ENCODE assay signal across 16 cellular contexts in genomic region chr5:40587284-40587882, GRCh38.
A peak's percentile ranks its signal among the peaks of the same experiment; 100 is the strongest.
DNase-seq lines count a peak whose midpoint lies in the region; ATAC-seq, FAIRE-seq and TF ChIP-seq lines count a peak whose summit lies in the region.
"Had no signal": no experiment of that assay in that cellular context is flagged by ENCODE, and none has a peak within 500 bp of the region (broad histone marks: within the 10 kb centered on the region; RNA-seq: fewer than 3 reads in every experiment).

No MANE protein-coding gene starts in this region.

- no peaks in the 10 kb centered on the region for H3K36me3 Mint-ChIP-seq in activated T-helper 2 cell treated with anti-CD3 and anti-CD28 coated beads, Interferon-gamma antibody, Interleukin-2, Interleukin-4, amounts not matched to agents 10 μg/mL and 5 μg/mL and 100 μg/mL, durations not matched to agents 14 hours and 24 hours and 36 hours (ENCODE audit: low read depth)

- H2BK5ac ChIP-seq in IMR-90 (ENCODE audit: low read depth, low read length, poor library complexity, severe bottlenecking), result no peak overlapping the region
- no peak overlapping the region for H2BK5ac ChIP-seq in mesenchymal stem cell (ENCODE audit: low read depth, low read length, poor library complexity, severe bottlenecking)

- H3K9ac ChIP-seq in IMR-90 (ENCODE audit: low read depth, low read length), result no peak overlapping the region
- no peak overlapping the region for H3K9ac ChIP-seq in mesenchymal stem cell (ENCODE audit: low read length)

- no peak overlapping the region for H3K23ac ChIP-seq in IMR-90 (ENCODE audit: low read depth, low read length)
- H3K23ac ChIP-seq in mesenchymal stem cell (ENCODE audit: low read length in 2 of 2), result no peak overlapping the region

- POLR2A ChIA-PET in IMR-90 (lab: Charles Lee; ENCODE audit: unreplicated experiment) (no interaction called here), OCI-LY7 (lab: Charles Lee) (interaction anchor here (1.1 to 3.8 kb wide), 3 partner anchors 13 to 126 kb away, joined by 3 to 13 read pairs (median 3); no protein-coding TSS in a partner anchor)

- no peak for FAIRE-seq in bronchial epithelial cell (lab: Jason Lieb, UNC)

- no peaks in the 10 kb centered on the region for H3K27me3 Mint-ChIP-seq in activated T-helper 2 cell treated with anti-CD3 and anti-CD28 coated beads, Interferon-gamma antibody, Interleukin-2, Interleukin-4, amounts not matched to agents 10 μg/mL and 5 μg/mL and 100 μg/mL, durations not matched to agents 14 hours and 24 hours and 36 hours (ENCODE audit: low read depth)

- ATAC-seq in IMR-90 (ENCODE audit: low read depth), result peak; percentile 87

- intact Hi-C loops in IMR-90 (cut with micrococcal nuclease) (no loop called here), vagina (cut with DNase I) (no loop called here), OCI-LY7 (cut with micrococcal nuclease; ENCODE audit: unreplicated experiment) (loop anchor here (5.0 kb wide), 2 partner anchors 205 to 555 kb away; no protein-coding TSS in a partner anchor)
- intact Hi-C loops in activated T-helper 2 cell treated with anti-CD3 and anti-CD28 coated beads, Interferon-gamma antibody, Interleukin-2, Interleukin-4, amounts not matched to agents 10 μg/mL and 5 μg/mL and 100 μg/mL, durations not matched to agents 14 hours and 24 hours and 36 hours (cut with micrococcal nuclease), result no loop called here

- H3K79me2 ChIP-seq in OCI-LY7 (ENCODE audit: insufficient read depth, low read depth, low read length), result no peaks in the 10 kb centered on the region

- no peaks in the 10 kb centered on the region for H3K9me1 ChIP-seq in IMR-90 (ENCODE audit: insufficient read depth, low read length)

- H2AK5ac ChIP-seq in IMR-90 (ENCODE audit: low read depth, low read length) (no peak overlapping the region), mesenchymal stem cell (ENCODE audit: low read length, severe bottlenecking) (no peak overlapping the region)

- H2AK9ac ChIP-seq in IMR-90 (replicated peaks; ENCODE audit: low read depth, low read length, poor library complexity), result no peak overlapping the region

- DNase-seq in Caki2 (ENCODE audit: low read depth) (peak; percentile 16), IMR-90 (peak; percentile 37), bronchial epithelial cell (ENCODE audit: low read depth) (peak; percentile 58), mesenchymal stem cell (no peak), HPDE6-E6E7 (ENCODE audit: extremely low spot score) (no peak), vagina (ENCODE audit: extremely low spot score in 2 of 2) (no peak), OCI-LY7 (ENCODE audit: low spot score) (no peak)
- no peak for DNase-seq in activated T-helper 2 cell treated with anti-CD3 and anti-CD28 coated beads, Interferon-gamma antibody, Interleukin-2, Interleukin-4, amounts not matched to agents 10 μg/mL and 5 μg/mL and 100 μg/mL, durations not matched to agents 14 hours and 24 hours and 36 hours (ENCODE audit: low spot score)
- DNase-seq: AML-193, Caco-2, DMS53, KBM-7, NCI-H1048, NCI-H345, NCI-H526 treated with DMSO at 0.1 percent for 48 hours, OCI-M1 had no signal

- H4K5ac ChIP-seq in IMR-90 (ENCODE audit: low read depth, low read length), result no peak overlapping the region

- no peak overlapping the region for H2BK15ac ChIP-seq in IMR-90 (ENCODE audit: low read depth, low read length)
- H2BK15ac ChIP-seq in mesenchymal stem cell (ENCODE audit: low read depth, poor library complexity, severe bottlenecking), result no peak overlapping the region

- no peak overlapping the region for H3K56ac ChIP-seq in IMR-90 (ENCODE audit: extremely low read depth, insufficient read depth, low read length)

- peaks cover 19% of the 10 kb centered on the region for H3K4me1 Mint-ChIP-seq in activated T-helper 2 cell treated with anti-CD3 and anti-CD28 coated beads, Interferon-gamma antibody, Interleukin-2, Interleukin-4, amounts not matched to agents 10 μg/mL and 5 μg/mL and 100 μg/mL, durations not matched to agents 14 hours and 24 hours and 36 hours (ENCODE audit: low read depth)

- H3K27ac Mint-ChIP-seq in activated T-helper 2 cell treated with anti-CD3 and anti-CD28 coated beads, Interferon-gamma antibody, Interleukin-2, Interleukin-4, amounts not matched to agents 10 μg/mL and 5 μg/mL and 100 μg/mL, durations not matched to agents 14 hours and 24 hours and 36 hours, result no peak overlapping the region

- no peak overlapping the region for H3K18ac ChIP-seq in IMR-90 (ENCODE audit: low read depth, low read length)
- H3K18ac ChIP-seq in mesenchymal stem cell (ENCODE audit: low read depth in 1 of 2, low read length in 2 of 2), result no peak overlapping the region

- H3K36me3 ChIP-seq in IMR-90 (ENCODE audit: control insufficient read depth, insufficient read depth, low read length) (no peaks in the 10 kb centered on the region), bronchial epithelial cell (ENCODE audit: control insufficient read depth, insufficient read depth, low read length) (no peaks in the 10 kb centered on the region), mesenchymal stem cell (ENCODE audit: control insufficient read depth in 1 of 2, insufficient read depth in 2 of 2, low read depth in 1 of 2, low read length in 2 of 2) (no peaks in the 10 kb centered on the region), vagina (no peaks in the 10 kb centered on the region), OCI-LY7 (ENCODE audit: insufficient read depth, low read length) (no peaks in the 10 kb centered on the region)

- no peak overlapping the region for H2AFZ ChIP-seq in IMR-90 (replicated peaks; ENCODE audit: low read length, poor library complexity)
- H2AFZ ChIP-seq in mesenchymal stem cell (ENCODE audit: low read depth, low read length), result no peak overlapping the region
- H2AFZ ChIP-seq in OCI-LY7 (ENCODE audit: low read length), result no peak overlapping the region

- in situ Hi-C loops in Caki2 (cut with HindIII; ENCODE audit: low pct_unique_long_range_greater_than_20kb, low sequenced_read_pairs), result no loop called here
- in situ Hi-C loops in IMR-90 (cut with MboI; ENCODE audit: low sequenced_read_pairs), result no loop called here

- H3K9me3 Mint-ChIP-seq in activated T-helper 2 cell treated with anti-CD3 and anti-CD28 coated beads, Interferon-gamma antibody, Interleukin-2, Interleukin-4, amounts not matched to agents 10 μg/mL and 5 μg/mL and 100 μg/mL, durations not matched to agents 14 hours and 24 hours and 36 hours, result peaks cover 10% of the 10 kb centered on the region

- no peak for TF ChIP-seq POLR2A in IMR-90 (IDR thresholded peaks at IDR 0.05; ENCODE audit: low read depth, low read length)
- no peak for TF ChIP-seq POLR2A in vagina (IDR thresholded peaks at IDR 0.05)

- H3K27ac ChIP-seq in IMR-90 (ENCODE audit: insufficient read depth, low read length) (no peak overlapping the region), mesenchymal stem cell (ENCODE audit: low read length, poor library complexity, severe bottlenecking) (peak overlapping the region; percentile 43), vagina (no peak overlapping the region), OCI-LY7 (ENCODE audit: low read depth, low read length, poor library complexity, severe bottlenecking) (no peak overlapping the region)

- H3K4me2 ChIP-seq in IMR-90 (ENCODE audit: low read depth, low read length) (no peak overlapping the region), mesenchymal stem cell (ENCODE audit: low read length, poor library complexity, severe bottlenecking) (no peak overlapping the region), OCI-LY7 (ENCODE audit: low read length) (no peak overlapping the region)

- no peaks in the 10 kb centered on the region for H3K9me3 ChIP-seq in IMR-90 (ENCODE audit: control insufficient read depth, insufficient read depth, low read length)
- H3K9me3 ChIP-seq in mesenchymal stem cell (ENCODE audit: control insufficient read depth, low read length), result no peaks in the 10 kb centered on the region
- H3K9me3 ChIP-seq in vagina, result no peaks in the 10 kb centered on the region
- H3K9me3 ChIP-seq in OCI-LY7 (ENCODE audit: low read length), result 0 out of 2 replicates have a peak, but pooled peaks cover 4% of the 10 kb centered on the region
- H3K9me3 ChIP-seq: Caco-2 had no signal

- no peaks in the 10 kb centered on the region for H4K20me1 ChIP-seq in IMR-90 (ENCODE audit: insufficient read depth, low read length)
- H4K20me1 ChIP-seq in OCI-LY7 (ENCODE audit: insufficient read depth, low read length), result no peaks in the 10 kb centered on the region

- TF ChIP-seq CTCF in IMR-90 (conservative IDR thresholded peaks at IDR 0.05; ENCODE audit: low read depth, low read length) (no peak), bronchial epithelial cell (IDR thresholded peaks at IDR 0.05; ENCODE audit: insufficient read depth, low read length, severe bottlenecking) (no peak), vagina (IDR thresholded peaks at IDR 0.05) (no peak), OCI-LY7 (conservative IDR thresholded peaks at IDR 0.05; ENCODE audit: low read length) (no peak)

- H3K4me3 Mint-ChIP-seq in activated T-helper 2 cell treated with anti-CD3 and anti-CD28 coated beads, Interferon-gamma antibody, Interleukin-2, Interleukin-4, amounts not matched to agents 10 μg/mL and 5 μg/mL and 100 μg/mL, durations not matched to agents 14 hours and 24 hours and 36 hours (ENCODE audit: low read depth), result no peak overlapping the region

- H2BK120ac ChIP-seq in IMR-90 (ENCODE audit: low read depth, low read length) (no peak overlapping the region), mesenchymal stem cell (ENCODE audit: low read depth, low read length) (no peak overlapping the region)

- H3K27me3 ChIP-seq in IMR-90 (ENCODE audit: control insufficient read depth, insufficient read depth, low read length), result no peaks in the 10 kb centered on the region
- no peaks in the 10 kb centered on the region for H3K27me3 ChIP-seq in bronchial epithelial cell (ENCODE audit: control insufficient read depth, insufficient read depth, low read length)
- H3K27me3 ChIP-seq in mesenchymal stem cell (ENCODE audit: control insufficient read depth in 1 of 2, insufficient read depth in 1 of 2, low read length in 2 of 2), result no peaks in the 10 kb centered on the region
- H3K27me3 ChIP-seq in vagina, result no peaks in the 10 kb centered on the region

- WGBS in IMR-90 (ENCODE audit: extremely low coverage in 2 of 2, insufficient read length in 1 of 2), 2 experiments, result no CpG with 5 or more reads among the region's 2 CpGs
- WGBS in mesenchymal stem cell, result 63% methylated on average over 1 of the region's 2 CpGs

- H3K14ac ChIP-seq in IMR-90 (replicated peaks; ENCODE audit: low read depth, low read length) (no peak overlapping the region), mesenchymal stem cell (ENCODE audit: low read length in 2 of 2) (no peak overlapping the region)

- CTCF ChIA-PET in IMR-90 (lab: Yijun Ruan, JAX) (interaction anchor here (0.9 kb wide), 1 partner anchor 85 kb away, joined by 3 read pairs; no protein-coding TSS in a partner anchor), OCI-LY7 (lab: Charles Lee; ENCODE audit: unreplicated experiment) (no interaction called here)

- H4K91ac ChIP-seq in IMR-90 (ENCODE audit: insufficient read depth, low read depth, low read length), result no peak overlapping the region
- no peak overlapping the region for H4K91ac ChIP-seq in mesenchymal stem cell (ENCODE audit: low read length)

- H2BK20ac ChIP-seq in IMR-90 (ENCODE audit: low read depth, low read length), result no peak overlapping the region

- no peaks in the 10 kb centered on the region for H3K9me2 ChIP-seq in OCI-LY7 (ENCODE audit: insufficient read depth, low read length)

- H3K4me3 ChIP-seq in IMR-90 (ENCODE audit: insufficient read depth, low read depth, low read length) (no peak overlapping the region), bronchial epithelial cell (ENCODE audit: low read depth, low read length) (no peak overlapping the region), mesenchymal stem cell (ENCODE audit: insufficient read depth in 1 of 2, low read depth in 1 of 2, low read length in 2 of 2) (no peak overlapping the region), vagina (no peak overlapping the region), OCI-LY7 (ENCODE audit: low read depth, low read length, poor library complexity, severe bottlenecking) (no peak overlapping the region)

- no peak for TF ChIP-seq RAD21 in IMR-90 (IDR thresholded peaks at IDR 0.05; ENCODE audit: low read length)

- no peak overlapping the region for H2BK12ac ChIP-seq in mesenchymal stem cell (ENCODE audit: low read length in 2 of 2)

- BruUV-seq in IMR-90 (replicated peaks; lab: Mats Ljungman, UMichigan) (no TSS peak), OCI-LY7 (replicated peaks; lab: Mats Ljungman, UMichigan) (no TSS peak)

- H3K79me1 ChIP-seq in IMR-90 (ENCODE audit: low read depth in 1 of 2, low read length in 2 of 2) (no peaks in the 10 kb centered on the region), mesenchymal stem cell (replicated peaks; ENCODE audit: low read length, poor library complexity, severe bottlenecking) (no peaks in the 10 kb centered on the region)

- H4K8ac ChIP-seq in IMR-90 (ENCODE audit: low read depth in 2 of 2, low read length in 2 of 2) (no peak overlapping the region), mesenchymal stem cell (ENCODE audit: low read length) (no peak overlapping the region)

- dilution Hi-C loops in IMR-90 (cut with HindIII; ENCODE audit: low sequenced_read_pairs, unreplicated experiment), result no loop called here

- no peak overlapping the region for H3K4ac ChIP-seq in IMR-90 (ENCODE audit: low read depth, low read length)
- no peak overlapping the region for H3K4ac ChIP-seq in mesenchymal stem cell (ENCODE audit: low read depth in 1 of 2, low read length in 2 of 2)

- H3K4me1 ChIP-seq in IMR-90 (ENCODE audit: control insufficient read depth, insufficient read depth, low read length) (no peaks in the 10 kb centered on the region), mesenchymal stem cell (ENCODE audit: control insufficient read depth, insufficient read depth, low read depth, low read length) (no peaks in the 10 kb centered on the region), vagina (no peaks in the 10 kb centered on the region), OCI-LY7 (ENCODE audit: insufficient read depth, low read length, poor library complexity, severe bottlenecking) (peaks cover 17% of the 10 kb centered on the region)

Comparison
In these comparisons a context has a peak if more than half of its experiments do, and no peak if none do; other contexts are left out.
1. DNase-seq: peak in Caki2 (single experiment), IMR-90 (single experiment) and bronchial epithelial cell (single experiment); none in mesenchymal stem cell (single experiment), activated T-helper 2 cell treated with anti-CD3 and anti-CD28 coated beads, Interferon-gamma antibody, Interleukin-2, Interleukin-4, amounts not matched to agents 10 μg/mL and 5 μg/mL and 100 μg/mL, durations not matched to agents 14 hours and 24 hours and 36 hours (single experiment), HPDE6-E6E7 (single experiment), vagina (0 of 2) and OCI-LY7 (single experiment).